9 cellular contexts compared by ENCODE assay signal in genomic region chr4:65668201-65669007, GRCh38. TPM values are rescaled to one million over a fixed set of nuclear protein-coding genes. Genes with fewer than 3 reads are reported as not detected.
DNase-seq lines count a peak whose midpoint lies in the region; ATAC-seq and TF ChIP-seq lines count a peak whose summit lies in the region.
"Had no signal": no experiment of that assay in that cellular context is flagged by ENCODE, and none has a peak within 500 bp of the region (broad histone marks: within the 10 kb centered on the region; RNA-seq: fewer than 3 reads in every experiment).

No MANE protein-coding gene starts in this region.

- H3K4me1 ChIP-seq in BE2C (no peaks in the 10 kb centered on the region), RWPE2 (ENCODE audit: insufficient read depth, poor library complexity, severe bottlenecking) (no peaks in the 10 kb centered on the region), foreskin keratinocyte (no peaks in the 10 kb centered on the region), ovary (ENCODE audit: insufficient read depth) (peaks cover 13% of the 10 kb centered on the region)

- H3K4me3 ChIP-seq in BE2C (ENCODE audit: low read depth, low read length) (peak overlapping the region; percentile 70), RWPE2 (ENCODE audit: severe bottlenecking) (peak overlapping the region; percentile 3), ovary (peak overlapping the region; percentile 37)

- WGBS in ovary, 3 donors: 1 to 3% (median 2%) methylated on average over 32 of the region's 32 CpGs

- H3K27me3 ChIP-seq in BE2C: peaks cover 47% of the 10 kb centered on the region
- H3K27me3 ChIP-seq in RWPE2 (ENCODE audit: insufficient read depth, poor library complexity, severe bottlenecking): peaks cover 85% of the 10 kb centered on the region
- H3K27me3 ChIP-seq in foreskin keratinocyte: peaks cover 73% of the 10 kb centered on the region
- no peaks in the 10 kb centered on the region for H3K27me3 ChIP-seq in ovary

- no peak for TF ChIP-seq POLR2A in ovary (IDR thresholded peaks at IDR 0.05)

- H3K27ac ChIP-seq in RWPE2 (ENCODE audit: poor library complexity, severe bottlenecking) (no peak overlapping the region), foreskin keratinocyte (no peak overlapping the region), ovary (no peak overlapping the region)

- DNase-seq in BE2C: peak; percentile 17
- no peak for DNase-seq in RWPE2 (ENCODE audit: low spot score)
- no peak for DNase-seq in foreskin keratinocyte
- DNase-seq in ovary: peak; percentile 25 to 59 (median 33)
- no peak for DNase-seq in NCI-H524 treated with DMSO at 0.1 percent for 48 hours (lab: John Stamatoyannopoulos, UW)
- DNase-seq in activated naive CD4-positive, alpha-beta T cell treated with Interleukin-2 at 50 U/mL for 16 hours: no peak
- DNase-seq in HUDEP-2 (lab: John Stamatoyannopoulos, UW; ENCODE audit: unreplicated experiment in 76 of 76): no peak

- H3K36me3 ChIP-seq in BE2C (no peaks in the 10 kb centered on the region), RWPE2 (ENCODE audit: low read depth) (no peaks in the 10 kb centered on the region), ovary (no peaks in the 10 kb centered on the region)

- no peak for ATAC-seq in RWPE2 (ENCODE audit: low read depth)
- ATAC-seq in foreskin keratinocyte: peak; percentile 6
- no peak for ATAC-seq in GM18868 (IDR thresholded peaks at IDR 0.05; ENCODE audit: unreplicated experiment)

- intact Hi-C loops in ovary (cut with DNase I): no loop called here

- TF ChIP-seq CTCF in BE2C (IDR thresholded peaks at IDR 0.05; ENCODE audit: low read depth, low read length) (no peak), RWPE2 (IDR thresholded peaks at IDR 0.05; ENCODE audit: poor library complexity, severe bottlenecking) (no peak), foreskin keratinocyte (conservative IDR thresholded peaks at IDR 0.05) (no peak), ovary (IDR thresholded peaks at IDR 0.05) (no peak)

- TF ChIP-seq EP300 in ovary (IDR thresholded peaks at IDR 0.05): no peak

- H3K9me3 ChIP-seq in BE2C: no peaks in the 10 kb centered on the region
- no peaks in the 10 kb centered on the region for H3K9me3 ChIP-seq in RWPE2 (ENCODE audit: severe bottlenecking)
- H3K9me3 ChIP-seq in ovary: no peaks in the 10 kb centered on the region

RNA-seq across cellular contexts. Expression of gene EPHA5, which starts 1.9 kb away (rescaled TPM):
- polyA plus RNA-seq in BE2C (2012; ENCODE audit: insufficient read depth, insufficient read length, low read depth): 0.76 TPM
- total RNA-seq in foreskin keratinocyte: not detected in 2 replicates
- polyA plus RNA-seq in foreskin keratinocyte: not detected in 2 replicates
- total RNA-seq in ovary: 1 to 10 TPM in 5 of 7 donors, under 1 TPM in 2; 0.34 to 5.6 (median 2.0) TPM
- polyA plus RNA-seq in ovary: under 1 TPM; 0.29 to 0.32 TPM
- total RNA-seq: HT1080 had no signal

Comparison
In these comparisons a context has a peak if more than half of its experiments do, and no peak if none do; other contexts are left out.
1. DNase-seq: peak in BE2C (single experiment) and ovary (5 of 5); none in RWPE2 (single experiment), foreskin keratinocyte (0 of 2), NCI-H524 treated with DMSO at 0.1 percent for 48 hours (single experiment), activated naive CD4-positive, alpha-beta T cell treated with Interleukin-2 at 50 U/mL for 16 hours (single experiment) and HUDEP-2 (0 of 76).
2. H3K4me3 ChIP-seq: peak in every context shown above with its lines; median percentile 70 in BE2C; 37 in ovary; 3 in RWPE2.